33 cellular contexts compared by ENCODE assay signal in the genomic region with DNA sequence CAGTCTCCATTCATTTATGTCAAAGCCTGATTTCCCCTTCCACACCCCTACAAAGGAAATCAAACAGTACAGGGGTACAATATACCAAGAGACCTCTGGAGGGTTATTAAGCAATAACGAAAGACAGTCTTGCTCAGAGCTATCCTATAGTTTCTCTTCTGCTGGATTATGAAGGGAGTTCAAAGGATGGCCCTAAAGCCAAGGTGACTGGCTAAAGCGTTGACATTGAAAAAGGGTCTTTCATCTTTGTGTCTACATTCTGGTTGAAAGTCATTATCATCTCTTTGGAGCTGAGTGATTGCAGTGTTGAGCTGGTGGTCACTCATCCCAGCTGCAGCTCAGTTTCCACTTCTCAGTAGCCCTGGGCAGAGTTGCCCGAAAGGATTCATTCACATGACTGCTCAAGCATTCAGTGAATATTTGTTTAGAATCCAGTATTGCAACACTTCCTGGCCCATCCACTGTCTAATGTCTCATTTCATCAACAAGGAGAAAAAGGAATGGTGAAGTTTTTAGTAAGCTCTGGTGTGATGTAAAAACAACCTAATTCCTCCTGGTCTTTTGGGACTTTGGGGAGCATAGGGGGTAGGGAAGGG. TPM values are rescaled to one million over a fixed set of nuclear protein-coding genes. Genes with fewer than 3 reads are reported as not detected.
DNase-seq lines count a peak whose midpoint lies in the region; ATAC-seq and TF ChIP-seq lines count a peak whose summit lies in the region.
"Had no signal": no experiment of that assay in that cellular context is flagged by ENCODE, and none has a peak within 500 bp of the region (broad histone marks: within the 10 kb centered on the region; RNA-seq: fewer than 3 reads in every experiment).

No MANE protein-coding gene starts in this region.

- H3K9me3 Mint-ChIP-seq in stimulated activated memory B cell treated with anti-CD40 and anti-IgM and Interleukin-4, amounts not matched to agents 10 μg/mL and 1 μg/mL and 100 μg/mL, for 72 hours, result no peaks in the 10 kb centered on the region
- H3K9me3 Mint-ChIP-seq in activated CD4-positive, alpha-beta memory T cell treated with anti-CD3 and anti-CD28 coated beads for 36 hours, result no peaks in the 10 kb centered on the region
- H3K9me3 Mint-ChIP-seq: activated CD4-positive, alpha-beta memory T cell treated with anti-CD3 and anti-CD28 coated beads, Interleukin-2, amount 10 ng/mL, durations not matched to agents 7 days and 5 days had no signal

- H3K4me3 Mint-ChIP-seq in stimulated activated memory B cell treated with anti-CD40 and anti-IgM and Interleukin-4, amounts not matched to agents 10 μg/mL and 1 μg/mL and 100 μg/mL, for 72 hours, result no peak overlapping the region
- H3K4me3 Mint-ChIP-seq in activated CD4-positive, alpha-beta memory T cell treated with anti-CD3 and anti-CD28 coated beads for 36 hours, result no peak overlapping the region
- H3K4me3 Mint-ChIP-seq: activated CD4-positive, alpha-beta memory T cell treated with anti-CD3 and anti-CD28 coated beads, Interleukin-2, amount 10 ng/mL, durations not matched to agents 7 days and 5 days; naive B cell had no signal

- ATAC-seq in left cardiac atrium, result peak; percentile 58 to 77
- ATAC-seq in left ventricle myocardium superior, result no peak
- ATAC-seq in stimulated activated memory B cell treated with anti-CD40 and anti-IgM and Interleukin-4, amounts not matched to agents 10 μg/mL and 1 μg/mL and 100 μg/mL, for 72 hours, result no peak
- ATAC-seq in GM21390 (IDR thresholded peaks at IDR 0.05; ENCODE audit: unreplicated experiment), result no peak
- ATAC-seq: GM12878, psoas muscle had no signal

- peaks cover 14% of the 10 kb centered on the region for H3K27me3 Mint-ChIP-seq in stimulated activated memory B cell treated with anti-CD40 and anti-IgM and Interleukin-4, amounts not matched to agents 10 μg/mL and 1 μg/mL and 100 μg/mL, for 72 hours
- peaks cover 5% of the 10 kb centered on the region for H3K27me3 Mint-ChIP-seq in activated CD4-positive, alpha-beta memory T cell treated with anti-CD3 and anti-CD28 coated beads for 36 hours
- H3K27me3 Mint-ChIP-seq: activated CD4-positive, alpha-beta memory T cell treated with anti-CD3 and anti-CD28 coated beads, Interleukin-2, amount 10 ng/mL, durations not matched to agents 7 days and 5 days had no signal

- H3K27ac Mint-ChIP-seq in stimulated activated memory B cell treated with anti-CD40 and anti-IgM and Interleukin-4, amounts not matched to agents 10 μg/mL and 1 μg/mL and 100 μg/mL, for 72 hours, result no peak overlapping the region
- H3K27ac Mint-ChIP-seq in activated CD4-positive, alpha-beta memory T cell treated with anti-CD3 and anti-CD28 coated beads for 36 hours, result no peak overlapping the region
- H3K27ac Mint-ChIP-seq: activated CD4-positive, alpha-beta memory T cell treated with anti-CD3 and anti-CD28 coated beads, Interleukin-2, amount 10 ng/mL, durations not matched to agents 7 days and 5 days; naive B cell had no signal

- H3K4me1 Mint-ChIP-seq in stimulated activated memory B cell treated with anti-CD40 and anti-IgM and Interleukin-4, amounts not matched to agents 10 μg/mL and 1 μg/mL and 100 μg/mL, for 72 hours, result no peaks in the 10 kb centered on the region
- no peaks in the 10 kb centered on the region for H3K4me1 Mint-ChIP-seq in activated CD4-positive, alpha-beta memory T cell treated with anti-CD3 and anti-CD28 coated beads for 36 hours (ENCODE audit: low read depth)
- H3K4me1 Mint-ChIP-seq: activated CD4-positive, alpha-beta memory T cell treated with anti-CD3 and anti-CD28 coated beads, Interleukin-2, amount 10 ng/mL, durations not matched to agents 7 days and 5 days; naive B cell had no signal

- no peaks in the 10 kb centered on the region for H3K36me3 Mint-ChIP-seq in stimulated activated memory B cell treated with anti-CD40 and anti-IgM and Interleukin-4, amounts not matched to agents 10 μg/mL and 1 μg/mL and 100 μg/mL, for 72 hours
- no peaks in the 10 kb centered on the region for H3K36me3 Mint-ChIP-seq in activated CD4-positive, alpha-beta memory T cell treated with anti-CD3 and anti-CD28 coated beads for 36 hours
- H3K36me3 Mint-ChIP-seq: naive B cell had no signal

- intact Hi-C loops in left cardiac atrium (cut with DNase I), result no loop called here
- intact Hi-C loops in left ventricle myocardium superior (cut with micrococcal nuclease), result no loop called here
- intact Hi-C loops in activated CD4-positive, alpha-beta memory T cell treated with anti-CD3 and anti-CD28 coated beads for 36 hours (cut with micrococcal nuclease), result no loop called here

- TF ChIP-seq CTCF in fibroblast of mammary gland (conservative IDR thresholded peaks at IDR 0.05; ENCODE audit: control insufficient read depth, insufficient read depth, low read depth, low read length), result no peak

- CTCF ChIA-PET in activated CD4-positive, alpha-beta memory T cell treated with anti-CD3 and anti-CD28 coated beads for 36 hours (lab: Charles Lee), result no interaction called here

- POLR2A ChIA-PET in activated CD4-positive, alpha-beta memory T cell treated with anti-CD3 and anti-CD28 coated beads for 36 hours (lab: Charles Lee), result no interaction called here

- no peak overlapping the region for H3K4me3 ChIP-seq in fibroblast of mammary gland (ENCODE audit: control insufficient read depth, low read depth, low read length)
- H3K4me3 ChIP-seq: GM12878, left ventricle myocardium inferior, psoas muscle, SJSA1, thoracic aorta, uterus had no signal

- no peak for DNase-seq in left cardiac atrium
- DNase-seq in left ventricle myocardium superior, result no peak
- DNase-seq in NCI-H510A (lab: John Stamatoyannopoulos, UW), result peak; percentile 34
- peak; percentile 60 for DNase-seq in fibroblast of mammary gland (ENCODE audit: low read depth)
- DNase-seq in KG1 (lab: John Stamatoyannopoulos, UW), result no peak
- no peak for DNase-seq in activated CD4-positive, alpha-beta memory T cell treated with anti-CD3 and anti-CD28 coated beads for 36 hours
- DNase-seq: 8988T; activated CD4-positive, alpha-beta memory T cell treated with anti-CD3 and anti-CD28 coated beads, Interleukin-2, amount 10 ng/mL, durations not matched to agents 7 days and 5 days; activated CD4-positive, CD25-positive, alpha-beta regulatory T cell treated with anti-CD3 and anti-CD28 coated beads, Interleukin-2, amount 50 U/mL, for 72 hours; activated CD8-positive, alpha-beta memory T cell treated with anti-CD3 and anti-CD28 coated beads, Interleukin-2, amount 50 U/mL, for 48 hours; activated naive CD4-positive, alpha-beta T cell treated with anti-CD3 and anti-CD28 coated beads, Interleukin-2, amount 50 U/mL, for 16 hours; amniotic stem cell; C1 segment of cervical spinal cord; Caco-2; DND-41; GOT3; hypothalamus; left ventricle myocardium inferior; naive B cell; NCI-H1105 treated with DMSO at 0.1 percent for 48 hours; NCI-H1930; NCI-H2227 treated with DMSO at 0.1 percent for 48 hours; NCI-H774; psoas muscle; stimulated activated naive CD4-positive, alpha-beta T cell treated with Interleukin-2 at 50 U/mL for 16 hours; T-helper 1 cell; uterus had no signal

RNA-seq across cellular contexts. Expression of gene TBX5, which starts 19.2 kb away (rescaled TPM):
- total RNA-seq in left cardiac atrium (100 to 1,000 TPM; 116 to 236 TPM), left ventricle myocardium superior (73.5 TPM)
- total RNA-seq in activated CD4-positive, alpha-beta memory T cell treated with anti-CD3 and anti-CD28 coated beads for 36 hours, result not detected
- total RNA-seq: activated CD4-positive, alpha-beta memory T cell treated with anti-CD3 and anti-CD28 coated beads, Interleukin-2, amount 10 ng/mL, durations not matched to agents 7 days and 5 days; Caco-2; GM12878; M059J; SJSA1; uterus had no signal

Comparison
In these comparisons a context has a peak if more than half of its experiments do, and no peak if none do; other contexts are left out.
1. ATAC-seq: peak in left cardiac atrium (2 of 2); none in left ventricle myocardium superior (single experiment), stimulated activated memory B cell treated with anti-CD40 and anti-IgM and Interleukin-4, amounts not matched to agents 10 μg/mL and 1 μg/mL and 100 μg/mL, for 72 hours (single experiment) and GM21390 (single experiment).
2. DNase-seq: peak in NCI-H510A (single experiment) and fibroblast of mammary gland (single experiment); none in left cardiac atrium (single experiment), left ventricle myocardium superior (single experiment), KG1 (single experiment) and activated CD4-positive, alpha-beta memory T cell treated with anti-CD3 and anti-CD28 coated beads for 36 hours (single experiment).
3. RNA of gene TBX5, which starts 19.2 kb away (total RNA-seq): 116 to 236 TPM in left cardiac atrium and 73.5 TPM in left ventricle myocardium superior (single experiment); not detected in activated CD4-positive, alpha-beta memory T cell treated with anti-CD3 and anti-CD28 coated beads for 36 hours; every median in the first group is over 10 times any median in the second.